Comparison of ENCODE assay signal across 2 cellular contexts in the genomic region with DNA sequence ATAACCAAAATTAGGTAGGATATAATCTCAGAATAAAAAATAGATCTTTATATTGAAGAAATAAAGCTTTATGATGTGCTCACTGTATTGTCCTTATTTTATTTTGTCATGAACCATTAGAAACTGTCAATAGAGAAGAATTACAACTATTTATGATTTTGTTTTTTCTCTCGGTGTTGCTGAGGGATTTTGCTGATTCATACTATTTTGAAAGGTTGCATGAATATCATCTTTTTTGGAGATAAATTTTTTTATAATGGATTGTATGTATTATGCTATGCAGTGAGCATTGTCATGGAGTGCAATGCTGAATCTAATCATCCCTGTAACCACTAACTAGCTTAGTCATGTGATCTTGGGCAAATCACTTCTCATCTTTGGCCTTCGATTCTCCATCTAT.
TF ChIP-seq lines count a peak whose summit lies in the region.

No MANE protein-coding gene starts in this region.

TF ChIP-seq in HepG2, 621 proteins besides CTCF, POLR2A, EP300 and RAD21:
- TF ChIP-seq MAFK (conservative IDR thresholded peaks at IDR 0.05 in 1 of 2, IDR thresholded peaks at IDR 0.05 in 1 of 2; ENCODE audit: low read length in 2 of 2) (peak; percentile 75 to 86), SP2 (CRISPR knock-in tag; IDR thresholded peaks at IDR 0.05) (no peak), MAFF (IDR thresholded peaks at IDR 0.05; ENCODE audit: low read depth, low read length) (peak; percentile 79)

TF ChIP-seq in IMR-90, 13 proteins besides CTCF, POLR2A, EP300 and RAD21:
- TF ChIP-seq MAFK (IDR thresholded peaks at IDR 0.05; ENCODE audit: low read depth, low read length) (peak; percentile 81), BHLHE40 (IDR thresholded peaks at IDR 0.05; ENCODE audit: low read depth, low read length) (no peak), FOS (IDR thresholded peaks at IDR 0.05; ENCODE audit: low read depth, low read length) (no peak), MXI1 (IDR thresholded peaks at IDR 0.05; ENCODE audit: borderline replicate concordance, low read depth, low read length) (no peak)
